ENCODE assay signal across 2 cellular contexts in genomic region chr1:14977338-14977931, GRCh38.
TF ChIP-seq lines count a peak whose summit lies in the region.

No MANE protein-coding gene starts in this region.

TF ChIP-seq in H1, 55 proteins besides CTCF, POLR2A, EP300 and RAD21:
- TF ChIP-seq SP1 (IDR thresholded peaks at IDR 0.05; ENCODE audit: low read depth, low read length) (no peak), CTBP2 (IDR thresholded peaks at IDR 0.05; ENCODE audit: borderline replicate concordance, insufficient read depth, insufficient read length, low read length) (no peak), SRF (IDR thresholded peaks at IDR 0.05; ENCODE audit: low read depth, low read length) (no peak), EGR1 (IDR thresholded peaks at IDR 0.05; ENCODE audit: borderline replicate concordance, low read depth, low read length) (no peak), SIRT6 (IDR thresholded peaks at IDR 0.05; ENCODE audit: low read length) (no peak), MAFK (IDR thresholded peaks at IDR 0.05; ENCODE audit: low read depth, low read length) (no peak), HDAC6 (IDR thresholded peaks at IDR 0.05; ENCODE audit: low read depth, low read length) (no peak), KDM1A (IDR thresholded peaks at IDR 0.05; ENCODE audit: borderline replicate concordance, low read length) (no peak), GTF2F1 (IDR thresholded peaks at IDR 0.05; ENCODE audit: borderline replicate concordance, low read depth, low read length) (no peak), TCF12 (IDR thresholded peaks at IDR 0.05; ENCODE audit: low read depth, low read length) (no peak), GABPA (IDR thresholded peaks at IDR 0.05; ENCODE audit: borderline replicate concordance, insufficient read depth, low read length) (no peak), CBX5 (IDR thresholded peaks at IDR 0.05; ENCODE audit: low read depth, low read length) (no peak), BCL11A (IDR thresholded peaks at IDR 0.05; ENCODE audit: low read depth in 2 of 2, low read length in 2 of 2) (no peak)

TF ChIP-seq in SK-N-SH, 30 proteins besides CTCF, POLR2A, EP300 and RAD21:
- TF ChIP-seq FOSL2 (IDR thresholded peaks at IDR 0.05; ENCODE audit: borderline replicate concordance, low read depth) (no peak), ZBTB33 (IDR thresholded peaks at IDR 0.05; ENCODE audit: borderline replicate concordance, low read depth) (no peak), IRF3 (IDR thresholded peaks at IDR 0.05; ENCODE audit: low read depth, low read length) (no peak), MAX (IDR thresholded peaks at IDR 0.05; ENCODE audit: low read depth) (no peak), TAF1 (IDR thresholded peaks at IDR 0.05; ENCODE audit: borderline replicate concordance, low read depth, low read length) (no peak), USF1 (IDR thresholded peaks at IDR 0.05; ENCODE audit: borderline replicate concordance, low read depth) (no peak)
